In genomic region chr5:34715711-34716110, GRCh38 we compare ENCODE assay signal across 1 cellular context.
TF ChIP-seq lines count a peak whose summit lies in the region.

No MANE protein-coding gene starts in this region.

TF ChIP-seq in K562, 482 proteins besides CTCF, POLR2A, EP300 and RAD21:
- no peak for TF ChIP-seq EWSR1 (IDR thresholded peaks at IDR 0.05; ENCODE audit: borderline replicate concordance, low read depth, partially characterized antibody)
- no peak for TF ChIP-seq E4F1 (CRISPR knock-in tag; IDR thresholded peaks at IDR 0.05; ENCODE audit: borderline replicate concordance)
- no peak for TF ChIP-seq NR1H2 (CRISPR knock-in tag; IDR thresholded peaks at IDR 0.05)
- peak; percentile 38; the same call in 1 of the 2 replicates for TF ChIP-seq ZNF24 (IDR thresholded peaks at IDR 0.05)
